ENCODE assay signal across 1 cellular context in genomic region chr12:89890191-89890590, GRCh38.
TF ChIP-seq lines count a peak whose summit lies in the region.

No MANE protein-coding gene starts in this region.

TF ChIP-seq in IMR-90, 13 proteins besides CTCF, POLR2A, EP300 and RAD21:
- TF ChIP-seq RFX5 (IDR thresholded peaks at IDR 0.05; ENCODE audit: low read depth, low read length), result no peak
- TF ChIP-seq, protein P1, sequence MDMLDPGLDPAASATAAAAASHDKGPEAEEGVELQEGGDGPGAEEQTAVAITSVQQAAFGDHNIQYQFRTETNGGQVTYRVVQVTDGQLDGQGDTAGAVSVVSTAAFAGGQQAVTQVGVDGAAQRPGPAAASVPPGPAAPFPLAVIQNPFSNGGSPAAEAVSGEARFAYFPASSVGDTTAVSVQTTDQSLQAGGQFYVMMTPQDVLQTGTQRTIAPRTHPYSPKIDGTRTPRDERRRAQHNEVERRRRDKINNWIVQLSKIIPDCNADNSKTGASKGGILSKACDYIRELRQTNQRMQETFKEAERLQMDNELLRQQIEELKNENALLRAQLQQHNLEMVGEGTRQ (IDR thresholded peaks at IDR 0.05; ENCODE audit: low read depth, low read length), result no peak
- no peak for TF ChIP-seq FOS (IDR thresholded peaks at IDR 0.05; ENCODE audit: low read depth, low read length)
- TF ChIP-seq CHD1 (IDR thresholded peaks at IDR 0.05; ENCODE audit: low read depth, low read length), result no peak
- no peak for TF ChIP-seq CEBPB (IDR thresholded peaks at IDR 0.05; ENCODE audit: low read depth, low read length)
- no peak for TF ChIP-seq NFE2L2 (IDR thresholded peaks at IDR 0.05; ENCODE audit: low read depth, low read length)
- TF ChIP-seq MAFK (IDR thresholded peaks at IDR 0.05; ENCODE audit: low read depth, low read length), result no peak
- no peak for TF ChIP-seq MXI1 (IDR thresholded peaks at IDR 0.05; ENCODE audit: borderline replicate concordance, low read depth, low read length)
- no peak for TF ChIP-seq SMC3 (IDR thresholded peaks at IDR 0.05; ENCODE audit: low read depth, low read length)
- no peak for TF ChIP-seq MAZ (IDR thresholded peaks at IDR 0.05; ENCODE audit: borderline replicate concordance, low read depth, low read length)
- TF ChIP-seq RCOR1 (IDR thresholded peaks at IDR 0.05; ENCODE audit: insufficient replicate concordance, low read length), result no peak
- no peak for TF ChIP-seq BHLHE40 (IDR thresholded peaks at IDR 0.05; ENCODE audit: low read depth, low read length)
TF ChIP-seq in IMR-90: peak in this region for 0.
